ENCODE assay signal across 2 cellular contexts in the genomic region with DNA sequence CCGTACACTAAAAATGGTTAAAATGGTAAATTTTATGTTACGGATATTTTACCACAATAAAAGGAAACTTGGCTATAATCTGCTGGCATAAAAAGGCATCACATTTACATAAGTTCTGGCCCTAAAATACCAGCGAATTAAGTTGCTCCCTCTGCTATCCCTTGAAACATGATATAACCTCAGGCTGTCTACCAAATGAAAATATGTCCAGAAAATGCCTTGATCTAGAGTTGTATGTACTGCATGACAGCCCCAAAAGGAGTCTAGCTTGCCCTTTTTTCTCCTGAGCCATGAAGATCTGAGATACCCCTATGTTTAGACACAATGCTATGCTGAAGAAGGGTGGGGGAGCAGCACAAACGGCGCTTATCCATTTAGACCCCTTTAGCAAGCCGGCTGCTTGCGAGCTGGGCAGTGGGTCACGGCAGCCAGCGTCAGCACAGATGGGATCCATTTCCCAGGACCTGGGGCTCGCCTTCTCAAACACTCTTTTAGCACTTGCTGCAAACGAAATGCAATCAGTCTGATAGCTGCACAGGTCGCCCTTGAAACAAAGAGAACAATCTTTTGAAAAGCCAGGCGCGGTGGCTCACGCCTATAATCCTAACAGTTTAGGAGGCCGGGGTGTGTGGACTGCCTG.
TF ChIP-seq lines count a peak whose summit lies in the region.

No MANE protein-coding gene starts in this region.

TF ChIP-seq in GM23338, 12 proteins besides CTCF, POLR2A, EP300 and RAD21 (continued from another document):
- TF ChIP-seq, protein P1, sequence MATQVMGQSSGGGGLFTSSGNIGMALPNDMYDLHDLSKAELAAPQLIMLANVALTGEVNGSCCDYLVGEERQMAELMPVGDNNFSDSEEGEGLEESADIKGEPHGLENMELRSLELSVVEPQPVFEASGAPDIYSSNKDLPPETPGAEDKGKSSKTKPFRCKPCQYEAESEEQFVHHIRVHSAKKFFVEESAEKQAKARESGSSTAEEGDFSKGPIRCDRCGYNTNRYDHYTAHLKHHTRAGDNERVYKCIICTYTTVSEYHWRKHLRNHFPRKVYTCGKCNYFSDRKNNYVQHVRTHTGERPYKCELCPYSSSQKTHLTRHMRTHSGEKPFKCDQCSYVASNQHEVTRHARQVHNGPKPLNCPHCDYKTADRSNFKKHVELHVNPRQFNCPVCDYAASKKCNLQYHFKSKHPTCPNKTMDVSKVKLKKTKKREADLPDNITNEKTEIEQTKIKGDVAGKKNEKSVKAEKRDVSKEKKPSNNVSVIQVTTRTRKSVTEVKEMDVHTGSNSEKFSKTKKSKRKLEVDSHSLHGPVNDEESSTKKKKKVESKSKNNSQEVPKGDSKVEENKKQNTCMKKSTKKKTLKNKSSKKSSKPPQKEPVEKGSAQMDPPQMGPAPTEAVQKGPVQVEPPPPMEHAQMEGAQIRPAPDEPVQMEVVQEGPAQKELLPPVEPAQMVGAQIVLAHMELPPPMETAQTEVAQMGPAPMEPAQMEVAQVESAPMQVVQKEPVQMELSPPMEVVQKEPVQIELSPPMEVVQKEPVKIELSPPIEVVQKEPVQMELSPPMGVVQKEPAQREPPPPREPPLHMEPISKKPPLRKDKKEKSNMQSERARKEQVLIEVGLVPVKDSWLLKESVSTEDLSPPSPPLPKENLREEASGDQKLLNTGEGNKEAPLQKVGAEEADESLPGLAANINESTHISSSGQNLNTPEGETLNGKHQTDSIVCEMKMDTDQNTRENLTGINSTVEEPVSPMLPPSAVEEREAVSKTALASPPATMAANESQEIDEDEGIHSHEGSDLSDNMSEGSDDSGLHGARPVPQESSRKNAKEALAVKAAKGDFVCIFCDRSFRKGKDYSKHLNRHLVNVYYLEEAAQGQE (IDR thresholded peaks at IDR 0.05; ENCODE audit: unreplicated experiment), result no peak
- TF ChIP-seq, protein P2, sequence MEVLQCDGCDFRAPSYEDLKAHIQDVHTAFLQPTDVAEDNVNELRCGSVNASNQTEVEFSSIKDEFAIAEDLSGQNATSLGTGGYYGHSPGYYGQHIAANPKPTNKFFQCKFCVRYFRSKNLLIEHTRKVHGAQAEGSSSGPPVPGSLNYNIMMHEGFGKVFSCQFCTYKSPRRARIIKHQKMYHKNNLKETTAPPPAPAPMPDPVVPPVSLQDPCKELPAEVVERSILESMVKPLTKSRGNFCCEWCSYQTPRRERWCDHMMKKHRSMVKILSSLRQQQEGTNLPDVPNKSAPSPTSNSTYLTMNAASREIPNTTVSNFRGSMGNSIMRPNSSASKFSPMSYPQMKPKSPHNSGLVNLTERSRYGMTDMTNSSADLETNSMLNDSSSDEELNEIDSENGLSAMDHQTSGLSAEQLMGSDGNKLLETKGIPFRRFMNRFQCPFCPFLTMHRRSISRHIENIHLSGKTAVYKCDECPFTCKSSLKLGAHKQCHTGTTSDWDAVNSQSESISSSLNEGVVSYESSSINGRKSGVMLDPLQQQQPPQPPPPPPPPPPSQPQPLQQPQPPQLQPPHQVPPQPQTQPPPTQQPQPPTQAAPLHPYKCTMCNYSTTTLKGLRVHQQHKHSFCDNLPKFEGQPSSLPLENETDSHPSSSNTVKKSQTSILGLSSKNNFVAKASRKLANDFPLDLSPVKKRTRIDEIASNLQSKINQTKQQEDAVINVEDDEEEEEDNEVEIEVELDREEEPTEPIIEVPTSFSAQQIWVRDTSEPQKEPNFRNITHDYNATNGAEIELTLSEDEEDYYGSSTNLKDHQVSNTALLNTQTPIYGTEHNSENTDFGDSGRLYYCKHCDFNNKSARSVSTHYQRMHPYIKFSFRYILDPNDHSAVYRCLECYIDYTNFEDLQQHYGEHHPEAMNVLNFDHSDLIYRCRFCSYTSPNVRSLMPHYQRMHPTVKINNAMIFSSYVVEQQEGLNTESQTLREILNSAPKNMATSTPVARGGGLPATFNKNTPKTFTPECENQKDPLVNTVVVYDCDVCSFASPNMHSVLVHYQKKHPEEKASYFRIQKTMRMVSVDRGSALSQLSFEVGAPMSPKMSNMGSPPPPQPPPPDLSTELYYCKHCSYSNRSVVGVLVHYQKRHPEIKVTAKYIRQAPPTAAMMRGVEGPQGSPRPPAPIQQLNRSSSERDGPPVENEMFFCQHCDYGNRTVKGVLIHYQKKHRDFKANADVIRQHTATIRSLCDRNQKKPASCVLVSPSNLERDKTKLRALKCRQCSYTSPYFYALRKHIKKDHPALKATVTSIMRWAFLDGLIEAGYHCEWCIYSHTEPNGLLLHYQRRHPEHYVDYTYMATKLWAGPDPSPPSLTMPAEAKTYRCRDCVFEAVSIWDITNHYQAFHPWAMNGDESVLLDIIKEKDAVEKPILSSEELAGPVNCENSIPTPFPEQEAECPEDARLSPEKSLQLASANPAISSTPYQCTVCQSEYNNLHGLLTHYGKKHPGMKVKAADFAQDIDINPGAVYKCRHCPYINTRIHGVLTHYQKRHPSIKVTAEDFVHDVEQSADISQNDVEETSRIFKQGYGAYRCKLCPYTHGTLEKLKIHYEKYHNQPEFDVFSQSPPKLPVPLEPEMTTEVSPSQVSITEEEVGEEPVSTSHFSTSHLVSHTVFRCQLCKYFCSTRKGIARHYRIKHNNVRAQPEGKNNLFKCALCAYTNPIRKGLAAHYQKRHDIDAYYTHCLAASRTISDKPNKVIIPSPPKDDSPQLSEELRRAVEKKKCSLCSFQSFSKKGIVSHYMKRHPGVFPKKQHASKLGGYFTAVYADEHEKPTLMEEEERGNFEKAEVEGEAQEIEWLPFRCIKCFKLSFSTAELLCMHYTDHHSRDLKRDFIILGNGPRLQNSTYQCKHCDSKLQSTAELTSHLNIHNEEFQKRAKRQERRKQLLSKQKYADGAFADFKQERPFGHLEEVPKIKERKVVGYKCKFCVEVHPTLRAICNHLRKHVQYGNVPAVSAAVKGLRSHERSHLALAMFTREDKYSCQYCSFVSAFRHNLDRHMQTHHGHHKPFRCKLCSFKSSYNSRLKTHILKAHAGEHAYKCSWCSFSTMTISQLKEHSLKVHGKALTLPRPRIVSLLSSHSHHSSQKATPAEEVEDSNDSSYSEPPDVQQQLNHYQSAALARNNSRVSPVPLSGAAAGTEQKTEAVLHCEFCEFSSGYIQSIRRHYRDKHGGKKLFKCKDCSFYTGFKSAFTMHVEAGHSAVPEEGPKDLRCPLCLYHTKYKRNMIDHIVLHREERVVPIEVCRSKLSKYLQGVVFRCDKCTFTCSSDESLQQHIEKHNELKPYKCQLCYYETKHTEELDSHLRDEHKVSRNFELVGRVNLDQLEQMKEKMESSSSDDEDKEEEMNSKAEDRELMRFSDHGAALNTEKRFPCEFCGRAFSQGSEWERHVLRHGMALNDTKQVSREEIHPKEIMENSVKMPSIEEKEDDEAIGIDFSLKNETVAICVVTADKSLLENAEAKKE (CRISPR knock-in tag; IDR thresholded peaks at IDR 0.05), result no peak
- no peak for TF ChIP-seq CREB1 (CRISPR knock-in tag; IDR thresholded peaks at IDR 0.05; ENCODE audit: low read depth)
- no peak for TF ChIP-seq EZH2phosphoT487 (IDR thresholded peaks at IDR 0.05; ENCODE audit: unreplicated experiment)
- TF ChIP-seq, protein P3, sequence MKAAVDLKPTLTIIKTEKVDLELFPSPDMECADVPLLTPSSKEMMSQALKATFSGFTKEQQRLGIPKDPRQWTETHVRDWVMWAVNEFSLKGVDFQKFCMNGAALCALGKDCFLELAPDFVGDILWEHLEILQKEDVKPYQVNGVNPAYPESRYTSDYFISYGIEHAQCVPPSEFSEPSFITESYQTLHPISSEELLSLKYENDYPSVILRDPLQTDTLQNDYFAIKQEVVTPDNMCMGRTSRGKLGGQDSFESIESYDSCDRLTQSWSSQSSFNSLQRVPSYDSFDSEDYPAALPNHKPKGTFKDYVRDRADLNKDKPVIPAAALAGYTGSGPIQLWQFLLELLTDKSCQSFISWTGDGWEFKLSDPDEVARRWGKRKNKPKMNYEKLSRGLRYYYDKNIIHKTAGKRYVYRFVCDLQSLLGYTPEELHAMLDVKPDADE (IDR thresholded peaks at IDR 0.05), result no peak
- TF ChIP-seq ZNF114 (CRISPR knock-in tag; IDR thresholded peaks at IDR 0.05), result no peak

TF ChIP-seq in SK-N-SH, 30 proteins besides CTCF, POLR2A, EP300 and RAD21 (continued from another document):
- TF ChIP-seq, protein P4, sequence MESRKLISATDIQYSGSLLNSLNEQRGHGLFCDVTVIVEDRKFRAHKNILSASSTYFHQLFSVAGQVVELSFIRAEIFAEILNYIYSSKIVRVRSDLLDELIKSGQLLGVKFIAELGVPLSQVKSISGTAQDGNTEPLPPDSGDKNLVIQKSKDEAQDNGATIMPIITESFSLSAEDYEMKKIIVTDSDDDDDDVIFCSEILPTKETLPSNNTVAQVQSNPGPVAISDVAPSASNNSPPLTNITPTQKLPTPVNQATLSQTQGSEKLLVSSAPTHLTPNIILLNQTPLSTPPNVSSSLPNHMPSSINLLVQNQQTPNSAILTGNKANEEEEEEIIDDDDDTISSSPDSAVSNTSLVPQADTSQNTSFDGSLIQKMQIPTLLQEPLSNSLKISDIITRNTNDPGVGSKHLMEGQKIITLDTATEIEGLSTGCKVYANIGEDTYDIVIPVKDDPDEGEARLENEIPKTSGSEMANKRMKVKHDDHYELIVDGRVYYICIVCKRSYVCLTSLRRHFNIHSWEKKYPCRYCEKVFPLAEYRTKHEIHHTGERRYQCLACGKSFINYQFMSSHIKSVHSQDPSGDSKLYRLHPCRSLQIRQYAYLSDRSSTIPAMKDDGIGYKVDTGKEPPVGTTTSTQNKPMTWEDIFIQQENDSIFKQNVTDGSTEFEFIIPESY (IDR thresholded peaks at IDR 0.05; ENCODE audit: borderline replicate concordance, low read depth), result no peak
- no peak for TF ChIP-seq GATA2 (CRISPR knock-in tag; IDR thresholded peaks at IDR 0.05)
- TF ChIP-seq SIN3A (IDR thresholded peaks at IDR 0.05; ENCODE audit: borderline replicate concordance, low read depth, low read length), result no peak
- TF ChIP-seq SMC3 (IDR thresholded peaks at IDR 0.05; ENCODE audit: low read depth, low read length), result no peak
- TF ChIP-seq TAF1 (IDR thresholded peaks at IDR 0.05; ENCODE audit: borderline replicate concordance, low read depth, low read length), result no peak
- no peak for TF ChIP-seq MEF2A (IDR thresholded peaks at IDR 0.05; ENCODE audit: borderline replicate concordance, low read depth)
- no peak for TF ChIP-seq MXI1 (IDR thresholded peaks at IDR 0.05; ENCODE audit: low read depth, low read length)
